Comparison of ENCODE assay signal across 7 cellular contexts in the genomic region with DNA sequence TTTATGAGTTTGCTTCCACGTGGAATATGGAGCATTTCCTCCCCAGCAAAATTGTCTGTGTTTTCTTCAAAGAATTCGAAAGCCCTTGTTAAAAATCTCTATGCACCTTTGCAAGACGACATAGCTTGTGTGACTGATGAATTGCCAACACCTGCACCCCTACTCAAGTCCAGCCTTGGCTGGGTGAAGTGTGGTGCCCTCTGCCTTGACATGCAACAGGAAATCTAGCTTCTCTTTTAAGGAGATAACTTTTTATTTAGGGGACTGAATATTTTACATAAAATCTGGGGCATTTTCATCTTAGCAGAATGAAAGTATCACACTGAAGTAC. TPM values are rescaled to one million over a fixed set of nuclear protein-coding genes. Genes with fewer than 3 reads are reported as not detected.
DNase-seq lines count a peak whose midpoint lies in the region; TF ChIP-seq lines count a peak whose summit lies in the region.

No MANE protein-coding gene starts in this region.

- DNase-seq in neural progenitor cell (ENCODE audit: low spot score) (peak; percentile 9), hepatic stellate cell (ENCODE audit: low spot score) (no peak), Kasumi-1 (lab: John Stamatoyannopoulos, UW) (no peak)
- no peak for DNase-seq in stimulated activated CD4-positive, alpha-beta T cell treated with anti-CD3 and anti-CD28 coated beads, Interleukin-4, amount 100 ng/mL, for 24 hours

- H3F3A ChIP-seq in neural progenitor cell (ENCODE audit: low read depth): peaks cover 7% of the 10 kb centered on the region

- H3K9me3 ChIP-seq in OCI-LY3 (ENCODE audit: insufficient read depth, low read length): no peaks in the 10 kb centered on the region
- H3K9me3 ChIP-seq in endocrine pancreas (ENCODE audit: control insufficient read depth, low read length): no peaks in the 10 kb centered on the region
- no peaks in the 10 kb centered on the region for H3K9me3 ChIP-seq in neural progenitor cell (ENCODE audit: low read depth)

- peaks cover 2% of the 10 kb centered on the region for H3K27me3 Mint-ChIP-seq in neural progenitor cell (ENCODE audit: insufficient read depth, low read depth)

- peaks cover 36% of the 10 kb centered on the region for H3K4me1 Mint-ChIP-seq in neural progenitor cell

- H3K4me3 ChIP-seq in GM12875 (ENCODE audit: low read depth, low read length) (peak overlapping the region; percentile 53), OCI-LY3 (ENCODE audit: low read length) (peak overlapping the region; percentile 82), endocrine pancreas (ENCODE audit: control insufficient read depth, insufficient read depth, low read length) (peak overlapping the region; percentile 94), neural progenitor cell (peak overlapping the region; percentile 94)

- peak overlapping the region; percentile 88 for H3K4me2 ChIP-seq in OCI-LY3 (ENCODE audit: low read length)
- peak overlapping the region; percentile 82 for H3K4me2 ChIP-seq in neural progenitor cell

- no peaks in the 10 kb centered on the region for H3K9me3 Mint-ChIP-seq in neural progenitor cell

- peaks cover 86% of the 10 kb centered on the region for H3K79me2 ChIP-seq in OCI-LY3 (ENCODE audit: low read length)
- H3K79me2 ChIP-seq in neural progenitor cell (ENCODE audit: low read depth): peaks cover 86% of the 10 kb centered on the region

- peak overlapping the region; percentile 80 for H3K27ac ChIP-seq in OCI-LY3 (ENCODE audit: low read length)
- H3K27ac ChIP-seq in neural progenitor cell: no peak overlapping the region

- H3K4me1 ChIP-seq in OCI-LY3 (ENCODE audit: low read length) (peaks cover 23% of the 10 kb centered on the region), endocrine pancreas (ENCODE audit: control insufficient read depth, insufficient read depth, low read length) (peaks cover 30% of the 10 kb centered on the region), neural progenitor cell (peaks cover 27% of the 10 kb centered on the region)

- peak overlapping the region; percentile 94 for H3K4me3 Mint-ChIP-seq in neural progenitor cell

- no peaks in the 10 kb centered on the region for H3K36me3 Mint-ChIP-seq in neural progenitor cell

- H3K36me3 ChIP-seq in OCI-LY3 (replicated peaks; ENCODE audit: low read depth, low read length) (no peaks in the 10 kb centered on the region), endocrine pancreas (ENCODE audit: control insufficient read depth, insufficient read depth, low read length) (no peaks in the 10 kb centered on the region), neural progenitor cell (no peaks in the 10 kb centered on the region)

- H3K27ac Mint-ChIP-seq in neural progenitor cell: peak overlapping the region; percentile 97

- H3K27me3 ChIP-seq in OCI-LY3 (ENCODE audit: low read depth, low read length) (no peaks in the 10 kb centered on the region), endocrine pancreas (ENCODE audit: control insufficient read depth, insufficient read depth, low read length) (no peaks in the 10 kb centered on the region), neural progenitor cell (no peaks in the 10 kb centered on the region)

- H3K9ac ChIP-seq in OCI-LY3 (ENCODE audit: low read length) (peak overlapping the region; percentile 90), endocrine pancreas (ENCODE audit: control insufficient read depth, insufficient read depth, low read length) (peak overlapping the region; percentile 83), neural progenitor cell (peak overlapping the region; percentile 79)

- H2AFZ ChIP-seq in OCI-LY3 (ENCODE audit: low read depth, low read length) (no peak overlapping the region), neural progenitor cell (replicated peaks) (peak overlapping the region; percentile 99)

- peaks cover 19% of the 10 kb centered on the region; the same call in 1 of the 2 replicates for H4K20me1 ChIP-seq in OCI-LY3 (ENCODE audit: insufficient read depth, low read length)
- peaks cover 37% of the 10 kb centered on the region for H4K20me1 ChIP-seq in neural progenitor cell (ENCODE audit: low read depth)

- TF ChIP-seq CTCF in GM12875 (IDR thresholded peaks at IDR 0.05; ENCODE audit: borderline replicate concordance, insufficient read depth, low read depth, low read length) (no peak), OCI-LY3 (IDR thresholded peaks at IDR 0.05; ENCODE audit: low read depth, low read length) (no peak), neural progenitor cell (IDR thresholded peaks at IDR 0.05) (no peak)

RNA-seq across cellular contexts. Expression of gene HMG20A, which starts 0.6 kb away (rescaled TPM):
- total RNA-seq in neural progenitor cell (ENCODE audit: low replicate concordance): 64.5 and 75.6 TPM in 2 replicates

RNA-seq across cellular contexts. Expression of gene PEAK1, which starts 1.4 kb away (rescaled TPM):
- 27.5 and 30.9 TPM in 2 replicates for total RNA-seq in neural progenitor cell (ENCODE audit: low replicate concordance)
